ENCODE assay signal across 1 cellular context in the genomic region with DNA sequence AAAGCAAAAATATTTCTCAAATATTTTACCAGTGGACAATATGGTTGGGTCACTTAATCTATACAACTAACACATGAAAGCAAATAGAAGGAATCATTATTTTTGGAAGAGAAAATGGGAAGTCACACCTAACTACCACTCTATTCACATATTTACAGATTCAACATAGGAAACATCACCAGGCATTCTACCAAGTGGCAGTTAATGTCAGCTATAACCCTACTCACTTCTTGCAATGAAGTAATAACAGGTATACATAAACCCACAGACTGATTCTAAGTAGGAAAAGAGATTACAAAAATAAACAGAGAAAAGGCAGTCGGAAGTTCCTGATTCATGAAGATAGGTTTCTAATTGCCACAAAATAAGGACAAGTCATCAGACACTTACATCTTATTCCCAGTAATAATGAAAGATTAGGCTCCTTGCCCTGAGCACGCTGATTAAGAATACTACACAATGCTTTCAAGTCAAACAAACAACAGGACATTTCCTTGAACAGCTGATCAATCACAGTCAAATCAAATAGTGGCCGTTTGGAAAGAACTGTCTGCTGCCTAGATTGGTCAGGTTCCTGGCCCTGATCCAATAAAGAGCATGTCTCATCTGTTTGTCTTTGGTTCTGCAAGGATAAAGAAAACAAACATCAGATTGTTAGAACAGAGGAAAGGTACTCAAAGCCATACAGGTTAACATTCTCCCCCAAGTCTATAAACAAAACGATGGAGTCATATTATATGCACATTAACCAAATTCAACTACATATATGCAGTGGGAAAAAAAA.
TF ChIP-seq lines count a peak whose summit lies in the region.

No MANE protein-coding gene starts in this region.

TF ChIP-seq in HepG2, 621 proteins besides CTCF, POLR2A, EP300 and RAD21 (continued from another document and continues in another):
- TF ChIP-seq ZBTB4 (CRISPR knock-in tag; IDR thresholded peaks at IDR 0.05; ENCODE audit: borderline replicate concordance) (no peak), ATF3 (CRISPR knock-in tag; IDR thresholded peaks at IDR 0.05) (no peak), MED13 (CRISPR knock-in tag; IDR thresholded peaks at IDR 0.05) (no peak), AHDC1 (CRISPR knock-in tag; IDR thresholded peaks at IDR 0.05; ENCODE audit: borderline replicate concordance) (peak; percentile 81; the same call in 1 of the 2 replicates), ZNF12 (CRISPR knock-in tag; IDR thresholded peaks at IDR 0.05) (no peak), KDM2A (CRISPR knock-in tag; IDR thresholded peaks at IDR 0.05; ENCODE audit: borderline replicate concordance, low read depth) (no peak), ZNF660 (CRISPR knock-in tag; IDR thresholded peaks at IDR 0.05; ENCODE audit: borderline replicate concordance, low read depth) (no peak), PITX1 (CRISPR knock-in tag; IDR thresholded peaks at IDR 0.05) (peak; percentile 8; the same call in 1 of the 2 replicates), ZNF253 (CRISPR knock-in tag; IDR thresholded peaks at IDR 0.05; ENCODE audit: borderline replicate concordance) (no peak), ZNF788 (CRISPR knock-in tag; IDR thresholded peaks at IDR 0.05; ENCODE audit: borderline replicate concordance) (no peak), ZFP90 (CRISPR knock-in tag; IDR thresholded peaks at IDR 0.05; ENCODE audit: borderline replicate concordance) (no peak), ZNF251 (CRISPR knock-in tag; IDR thresholded peaks at IDR 0.05) (no peak), ARNT (IDR thresholded peaks at IDR 0.05) (no peak), ZNF724P (CRISPR knock-in tag; IDR thresholded peaks at IDR 0.05; ENCODE audit: borderline replicate concordance) (no peak), GFI1 (CRISPR knock-in tag; IDR thresholded peaks at IDR 0.05; ENCODE audit: borderline replicate concordance) (peak; percentile 99), HOXD1 (CRISPR knock-in tag; IDR thresholded peaks at IDR 0.05) (peak; percentile 81), MNT (IDR thresholded peaks at IDR 0.05) (no peak), ZNF30 (CRISPR knock-in tag; IDR thresholded peaks at IDR 0.05) (no peak), MZF1 (CRISPR knock-in tag; IDR thresholded peaks at IDR 0.05; ENCODE audit: borderline replicate concordance) (no peak), ZIK1 (CRISPR knock-in tag; IDR thresholded peaks at IDR 0.05; ENCODE audit: borderline replicate concordance, low read depth) (no peak), ZNF556 (CRISPR knock-in tag; IDR thresholded peaks at IDR 0.05; ENCODE audit: borderline replicate concordance) (no peak), ZNF850 (CRISPR knock-in tag; conservative IDR thresholded peaks at IDR 0.05) (no peak), RXRB (CRISPR knock-in tag; IDR thresholded peaks at IDR 0.05; ENCODE audit: borderline replicate concordance) (no peak), KAT2B (IDR thresholded peaks at IDR 0.05; ENCODE audit: borderline replicate concordance, low read depth, low read length) (no peak), PAXIP1 (CRISPR knock-in tag; conservative IDR thresholded peaks at IDR 0.05) (peak; percentile 51)
- TF ChIP-seq, protein P1, sequence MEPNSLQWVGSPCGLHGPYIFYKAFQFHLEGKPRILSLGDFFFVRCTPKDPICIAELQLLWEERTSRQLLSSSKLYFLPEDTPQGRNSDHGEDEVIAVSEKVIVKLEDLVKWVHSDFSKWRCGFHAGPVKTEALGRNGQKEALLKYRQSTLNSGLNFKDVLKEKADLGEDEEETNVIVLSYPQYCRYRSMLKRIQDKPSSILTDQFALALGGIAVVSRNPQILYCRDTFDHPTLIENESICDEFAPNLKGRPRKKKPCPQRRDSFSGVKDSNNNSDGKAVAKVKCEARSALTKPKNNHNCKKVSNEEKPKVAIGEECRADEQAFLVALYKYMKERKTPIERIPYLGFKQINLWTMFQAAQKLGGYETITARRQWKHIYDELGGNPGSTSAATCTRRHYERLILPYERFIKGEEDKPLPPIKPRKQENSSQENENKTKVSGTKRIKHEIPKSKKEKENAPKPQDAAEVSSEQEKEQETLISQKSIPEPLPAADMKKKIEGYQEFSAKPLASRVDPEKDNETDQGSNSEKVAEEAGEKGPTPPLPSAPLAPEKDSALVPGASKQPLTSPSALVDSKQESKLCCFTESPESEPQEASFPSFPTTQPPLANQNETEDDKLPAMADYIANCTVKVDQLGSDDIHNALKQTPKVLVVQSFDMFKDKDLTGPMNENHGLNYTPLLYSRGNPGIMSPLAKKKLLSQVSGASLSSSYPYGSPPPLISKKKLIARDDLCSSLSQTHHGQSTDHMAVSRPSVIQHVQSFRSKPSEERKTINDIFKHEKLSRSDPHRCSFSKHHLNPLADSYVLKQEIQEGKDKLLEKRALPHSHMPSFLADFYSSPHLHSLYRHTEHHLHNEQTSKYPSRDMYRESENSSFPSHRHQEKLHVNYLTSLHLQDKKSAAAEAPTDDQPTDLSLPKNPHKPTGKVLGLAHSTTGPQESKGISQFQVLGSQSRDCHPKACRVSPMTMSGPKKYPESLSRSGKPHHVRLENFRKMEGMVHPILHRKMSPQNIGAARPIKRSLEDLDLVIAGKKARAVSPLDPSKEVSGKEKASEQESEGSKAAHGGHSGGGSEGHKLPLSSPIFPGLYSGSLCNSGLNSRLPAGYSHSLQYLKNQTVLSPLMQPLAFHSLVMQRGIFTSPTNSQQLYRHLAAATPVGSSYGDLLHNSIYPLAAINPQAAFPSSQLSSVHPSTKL (CRISPR knock-in tag; IDR thresholded peaks at IDR 0.05): peak; percentile 79
- TF ChIP-seq, protein P2, sequence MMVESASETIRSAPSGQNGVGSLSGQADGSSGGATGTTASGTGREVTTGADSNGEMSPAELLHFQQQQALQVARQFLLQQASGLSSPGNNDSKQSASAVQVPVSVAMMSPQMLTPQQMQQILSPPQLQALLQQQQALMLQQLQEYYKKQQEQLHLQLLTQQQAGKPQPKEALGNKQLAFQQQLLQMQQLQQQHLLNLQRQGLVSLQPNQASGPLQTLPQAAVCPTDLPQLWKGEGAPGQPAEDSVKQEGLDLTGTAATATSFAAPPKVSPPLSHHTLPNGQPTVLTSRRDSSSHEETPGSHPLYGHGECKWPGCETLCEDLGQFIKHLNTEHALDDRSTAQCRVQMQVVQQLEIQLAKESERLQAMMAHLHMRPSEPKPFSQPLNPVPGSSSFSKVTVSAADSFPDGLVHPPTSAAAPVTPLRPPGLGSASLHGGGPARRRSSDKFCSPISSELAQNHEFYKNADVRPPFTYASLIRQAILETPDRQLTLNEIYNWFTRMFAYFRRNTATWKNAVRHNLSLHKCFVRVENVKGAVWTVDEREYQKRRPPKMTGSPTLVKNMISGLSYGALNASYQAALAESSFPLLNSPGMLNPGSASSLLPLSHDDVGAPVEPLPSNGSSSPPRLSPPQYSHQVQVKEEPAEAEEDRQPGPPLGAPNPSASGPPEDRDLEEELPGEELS (CRISPR knock-in tag; IDR thresholded peaks at IDR 0.05): peak; percentile 72
- TF ChIP-seq, protein P3, sequence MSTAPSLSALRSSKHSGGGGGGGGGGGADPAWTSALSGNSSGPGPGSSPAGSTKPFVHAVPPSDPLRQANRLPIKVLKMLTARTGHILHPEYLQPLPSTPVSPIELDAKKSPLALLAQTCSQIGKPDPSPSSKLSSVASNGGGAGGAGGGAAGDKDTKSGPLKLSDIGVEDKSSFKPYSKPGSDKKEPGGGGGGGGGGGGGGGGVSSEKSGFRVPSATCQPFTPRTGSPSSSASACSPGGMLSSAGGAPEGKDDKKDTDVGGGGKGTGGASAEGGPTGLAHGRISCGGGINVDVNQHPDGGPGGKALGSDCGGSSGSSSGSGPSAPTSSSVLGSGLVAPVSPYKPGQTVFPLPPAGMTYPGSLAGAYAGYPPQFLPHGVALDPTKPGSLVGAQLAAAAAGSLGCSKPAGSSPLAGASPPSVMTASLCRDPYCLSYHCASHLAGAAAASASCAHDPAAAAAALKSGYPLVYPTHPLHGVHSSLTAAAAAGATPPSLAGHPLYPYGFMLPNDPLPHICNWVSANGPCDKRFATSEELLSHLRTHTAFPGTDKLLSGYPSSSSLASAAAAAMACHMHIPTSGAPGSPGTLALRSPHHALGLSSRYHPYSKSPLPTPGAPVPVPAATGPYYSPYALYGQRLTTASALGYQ (CRISPR knock-in tag; IDR thresholded peaks at IDR 0.05): no peak; the same call in 1 of the 2 replicates
